ENCODE assay signal across 23 cellular contexts in genomic region chr14:78383060-78383459, GRCh38.
"Had no signal": no experiment of that assay in that cellular context is flagged by ENCODE, and none has a peak within 500 bp of the region (broad histone marks: within the 10 kb centered on the region; RNA-seq: fewer than 3 reads in every experiment).

No MANE protein-coding gene starts in this region.

- H3K27ac Mint-ChIP-seq: IgD-negative memory B cell had no signal

- H3K4me3 Mint-ChIP-seq: IgD-negative memory B cell had no signal

- ATAC-seq: Panc1, PC-3, Right ventricle myocardium inferior, SK-N-SH treated with all-trans-retinoic acid at 6 μM for 48 hours had no signal

- H3K27me3 ChIP-seq: SJCRH30 had no signal

- H3K9me3 ChIP-seq: SJCRH30 had no signal

- H3K4me1 ChIP-seq: SJCRH30 had no signal

- H3K4me3 ChIP-seq: SJCRH30 had no signal

- H3K27ac ChIP-seq: HL-60, RWPE1, SJCRH30 had no signal

- H3K36me3 ChIP-seq: SJCRH30 had no signal

- H3K4me1 Mint-ChIP-seq: IgD-negative memory B cell had no signal

- DNase-seq: KBM-7; MV-4-11; NCI-H1048; NCI-H1105; NCI-H1436 treated with DMSO at 0.1 percent for 48 hours; NCI-H1694; NCI-H187 treated with DMSO at 0.1 percent for 48 hours; NCI-H2171 treated with DMSO at 0.1 percent for 48 hours; NCI-H345; NCI-H446 treated with DMSO at 0.1 percent for 48 hours; NCI-H526; NCI-H748 treated with DMSO at 0.1 percent for 48 hours; NK-92 treated with Interleukin-12 subunit alpha and Interleukin-12 subunit beta, amount 100 ng/mL, for 24 hours; PC-3; SHP77 treated with DMSO at 0.1 percent for 48 hours; SJCRH30 had no signal

- FAIRE-seq: HTR-8/SVneo had no signal

- H3K27me3 Mint-ChIP-seq: IgD-negative memory B cell had no signal
